In the genomic region with DNA sequence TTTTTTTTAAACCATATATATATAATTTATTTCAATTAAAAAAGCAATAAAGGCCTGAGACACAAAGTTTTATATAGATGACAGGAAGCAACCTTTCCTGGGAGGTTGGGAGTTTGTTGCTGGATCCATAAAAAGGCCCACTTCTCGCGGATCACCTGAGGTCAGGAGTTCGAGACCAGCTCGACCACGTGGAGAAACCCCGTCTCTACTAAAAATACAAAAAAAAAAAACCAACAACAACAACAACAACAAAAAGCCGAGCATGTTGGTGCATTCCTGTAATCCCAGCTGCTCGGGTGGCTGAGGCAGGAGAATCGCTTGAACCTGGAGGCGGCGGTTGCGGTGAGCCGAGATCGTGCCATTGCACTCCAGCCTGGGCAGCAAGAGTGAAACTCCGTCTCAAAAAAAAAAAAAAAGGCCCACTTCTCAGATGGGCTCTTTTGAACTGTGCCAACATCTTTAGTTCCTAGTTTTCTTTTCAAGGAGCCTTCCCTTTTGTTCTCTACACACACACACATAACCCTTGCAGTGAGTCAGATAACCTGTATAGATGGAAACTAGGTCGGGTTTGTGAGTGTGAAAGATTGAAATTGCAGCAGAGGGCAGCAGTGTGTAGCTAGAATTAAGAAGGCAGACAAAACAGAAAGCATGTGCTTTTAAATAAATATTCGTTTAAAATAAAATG, we compare ENCODE assay signal across 8 cellular contexts. TPM values are rescaled to one million over a fixed set of nuclear protein-coding genes. Genes with fewer than 3 reads are reported as not detected.
A peak's percentile ranks its signal among the peaks of the same experiment; 100 is the strongest.
DNase-seq lines count a peak whose midpoint lies in the region; ATAC-seq and TF ChIP-seq lines count a peak whose summit lies in the region.

No MANE protein-coding gene starts in this region.

- H4K8ac ChIP-seq in neuronal stem cell (ENCODE audit: low read depth, low read length): no peak overlapping the region

- H3K4me1 ChIP-seq in Caco-2 (peaks cover 13% of the 10 kb centered on the region), HUES48 (ENCODE audit: control insufficient read depth, insufficient read depth, low read length) (peaks cover 8% of the 10 kb centered on the region; the same call in 1 of the 2 replicates), neuronal stem cell (ENCODE audit: control insufficient read depth in 2 of 2, insufficient read depth in 1 of 2, low read depth in 1 of 2, low read length in 2 of 2) (peaks cover 4 to 6% of the 10 kb centered on the region in 2 donors)

- no peak overlapping the region for H2BK12ac ChIP-seq in neuronal stem cell (ENCODE audit: low read length)

- H3K27me3 Mint-ChIP-seq in Caco-2 (ENCODE audit: insufficient read depth, unreplicated experiment): no peaks in the 10 kb centered on the region
- H3K27me3 Mint-ChIP-seq in activated T-cell treated with anti-CD3 and anti-CD28 coated beads, Interleukin-2, amount 50 U/mL, for 4 hours (ENCODE audit: low read depth): no peaks in the 10 kb centered on the region

- H3K36me3 ChIP-seq in Caco-2 (ENCODE audit: control insufficient read depth, insufficient read depth, low read length) (peaks cover 4% of the 10 kb centered on the region), HUES48 (ENCODE audit: control insufficient read depth, insufficient read depth, low read length) (peaks cover 25% of the 10 kb centered on the region), neuronal stem cell (replicated peaks in 1 of 2; ENCODE audit: control insufficient read depth in 2 of 2, insufficient read depth in 2 of 2, low read length in 2 of 2) (peaks cover 8 to 27% of the 10 kb centered on the region in 2 donors)

- peaks cover 46% of the 10 kb centered on the region for H3K36me3 Mint-ChIP-seq in Caco-2 (ENCODE audit: insufficient read depth, unreplicated experiment)
- peaks cover 25% of the 10 kb centered on the region for H3K36me3 Mint-ChIP-seq in activated T-cell treated with anti-CD3 and anti-CD28 coated beads, Interleukin-2, amount 50 U/mL, for 4 hours (ENCODE audit: insufficient read depth)

- H2BK5ac ChIP-seq in neuronal stem cell (ENCODE audit: low read length): no peak overlapping the region

- peak overlapping the region; percentile 29; the same call in 1 of the 2 replicates for H3K9ac ChIP-seq in HUES48 (ENCODE audit: low read depth, low read length)
- H3K9ac ChIP-seq in neuronal stem cell (ENCODE audit: low read depth, low read length, poor library complexity): no peak overlapping the region

- no peak overlapping the region for H2AK5ac ChIP-seq in neuronal stem cell (ENCODE audit: low read depth, low read length)

- H3K79me1 ChIP-seq in neuronal stem cell (ENCODE audit: low read depth, low read length): peaks cover 1% of the 10 kb centered on the region

- H3K4ac ChIP-seq in neuronal stem cell (ENCODE audit: low read length): no peak overlapping the region

- BruUV-seq in Caco-2 (replicated peaks; lab: Mats Ljungman, UMichigan): no TSS peak

- H2BK15ac ChIP-seq in neuronal stem cell (ENCODE audit: low read length): no peak overlapping the region

- CTCF ChIA-PET in Caco-2 (lab: Charles Lee): interaction anchor here (0.7 to 2.0 kb wide), 9 partner anchors 50 to 940 kb away, joined by 3 to 12 read pairs (median 5); a partner anchor contains a TSS

- no peak overlapping the region for H3K23ac ChIP-seq in neuronal stem cell (ENCODE audit: low read depth, low read length, poor library complexity)

- no peak overlapping the region for H3K4me2 ChIP-seq in neuronal stem cell (ENCODE audit: insufficient read depth, low read length, poor library complexity, severe bottlenecking)

- H2BK120ac ChIP-seq in neuronal stem cell (ENCODE audit: low read depth, low read length): no peak overlapping the region

- H3K4me3 ChIP-seq in Caco-2 (ENCODE audit: low read depth, low read length): peak overlapping the region; percentile 94
- H3K4me3 ChIP-seq in HUES48 (ENCODE audit: low read depth, low read length): no peak overlapping the region; the same call in 1 of the 2 replicates
- no peak overlapping the region for H3K4me3 ChIP-seq in fibroblast of the aortic adventitia (ENCODE audit: low read depth, low read length)
- H3K4me3 ChIP-seq in neuronal stem cell (ENCODE audit: low read length in 2 of 2): no peak overlapping the region

- H3K27me3 ChIP-seq in Caco-2 (replicated peaks; ENCODE audit: control insufficient read depth, insufficient read depth, low read length) (no peaks in the 10 kb centered on the region), HUES48 (ENCODE audit: control insufficient read depth, insufficient read depth, low read length) (no peaks in the 10 kb centered on the region), neuronal stem cell (ENCODE audit: control insufficient read depth in 3 of 3, insufficient read depth in 3 of 3, low read depth in 1 of 3, low read length in 3 of 3) (no peaks in the 10 kb centered on the region)

- DNase-seq in Caco-2 (peak; percentile 68 to 72), NOMO-1 treated with dmso at 0.1 percent for 144 hours (lab: John Stamatoyannopoulos, UW; ENCODE audit: unreplicated experiment) (peak; percentile 86), fibroblast of the aortic adventitia (ENCODE audit: low read depth) (peak; percentile 93), neuronal stem cell (ENCODE audit: low spot score) (peak; percentile 50)
- DNase-seq in activated T-cell treated with anti-CD3 and anti-CD28 coated beads, Interleukin-2, amount 50 U/mL, for 4 hours: peak; percentile 32

- no peak overlapping the region for H3K14ac ChIP-seq in neuronal stem cell (ENCODE audit: low read length)

- no peaks in the 10 kb centered on the region for H3K9me3 ChIP-seq in Caco-2
- no peaks in the 10 kb centered on the region for H3K9me3 ChIP-seq in HUES48 (ENCODE audit: control insufficient read depth, insufficient read depth, low read length)
- H3K9me3 ChIP-seq in neuronal stem cell (replicated peaks in 1 of 2; ENCODE audit: control insufficient read depth in 2 of 2, insufficient read depth in 1 of 2, low read depth in 1 of 2, low read length in 2 of 2): no peaks in the 10 kb centered on the region

- H3K18ac ChIP-seq in neuronal stem cell (ENCODE audit: low read length): no peak overlapping the region

- WGBS in neuronal stem cell (ENCODE audit: extremely low coverage in 2 of 2, insufficient read length in 2 of 2, insufficient replicate concordance in 1 of 2), 2 donors: no CpG with 5 or more reads among the region's 17 CpGs

- no peaks in the 10 kb centered on the region for H3K4me1 Mint-ChIP-seq in Caco-2 (ENCODE audit: low read depth, unreplicated experiment)
- H3K4me1 Mint-ChIP-seq in activated T-cell treated with anti-CD3 and anti-CD28 coated beads, Interleukin-2, amount 50 U/mL, for 4 hours (ENCODE audit: low read depth): peaks cover 49% of the 10 kb centered on the region

- peak overlapping the region; percentile 58 for H2AFZ ChIP-seq in neuronal stem cell (ENCODE audit: low read length)

- no peak overlapping the region for H4K91ac ChIP-seq in neuronal stem cell (ENCODE audit: low read depth, low read length, poor library complexity)

- POLR2A ChIA-PET in Caco-2 (lab: Charles Lee): interaction anchor here (0.6 to 1.5 kb wide), 5 partner anchors 98 to 613 kb away, joined by 3 to 6 read pairs (median 3); a partner anchor contains a TSS

- H3K27ac ChIP-seq in HUES48 (ENCODE audit: low read depth, low read length) (peak overlapping the region; percentile 97), neuronal stem cell (replicated peaks; ENCODE audit: low read length) (peak overlapping the region; percentile 17)

- TF ChIP-seq CTCF in Caco-2 (IDR thresholded peaks at IDR 0.05; ENCODE audit: insufficient read depth in 1 of 2, low read depth in 1 of 2, low read length in 1 of 2, severe bottlenecking in 1 of 2, unreplicated experiment in 1 of 2) (peak; percentile 56 to 64), fibroblast of the aortic adventitia (IDR thresholded peaks at IDR 0.05; ENCODE audit: insufficient read depth, low read length) (peak; percentile 67)

- H3K27ac Mint-ChIP-seq in Caco-2 (ENCODE audit: unreplicated experiment): peak overlapping the region; percentile 90

- peak overlapping the region; percentile 91 for H3K4me3 Mint-ChIP-seq in Caco-2 (ENCODE audit: unreplicated experiment)
- peak overlapping the region; percentile 94 for H3K4me3 Mint-ChIP-seq in activated T-cell treated with anti-CD3 and anti-CD28 coated beads, Interleukin-2, amount 50 U/mL, for 4 hours

- H3K9me3 Mint-ChIP-seq in Caco-2 (ENCODE audit: unreplicated experiment): no peaks in the 10 kb centered on the region
- no peaks in the 10 kb centered on the region for H3K9me3 Mint-ChIP-seq in activated T-cell treated with anti-CD3 and anti-CD28 coated beads, Interleukin-2, amount 50 U/mL, for 4 hours

- intact Hi-C loops in Caco-2 (cut with micrococcal nuclease; ENCODE audit: unreplicated experiment): loop anchor here (1.0 to 10.0 kb wide), 7 partner anchors 195 to 609 kb away; a partner anchor contains a TSS

- ATAC-seq in GM19468 (IDR thresholded peaks at IDR 0.05; ENCODE audit: extremely low read depth, unreplicated experiment): peak; percentile 31
- ATAC-seq in activated T-cell treated with anti-CD3 and anti-CD28 coated beads, Interleukin-2, amount 50 U/mL, for 4 hours: peak; percentile 50 to 59
- no peak for ATAC-seq in HG02884 (IDR thresholded peaks at IDR 0.05; ENCODE audit: unreplicated experiment)

RNA-seq across cellular contexts. Expression of a gene that starts 1.2 kb away (rescaled TPM):
- total RNA-seq in Caco-2 (2022): 51.6 and 52.4 TPM in 2 replicates
- 10 to 100 TPM; 54.7 to 56.6 (median 55.4) TPM for total RNA-seq in activated T-cell treated with anti-CD3 and anti-CD28 coated beads, Interleukin-2, amount 50 U/mL, for 4 hours
- 8.9 and 27.5 TPM in 2 replicates for total RNA-seq in fibroblast of the aortic adventitia (ENCODE audit: low replicate concordance)
- polyA plus RNA-seq in neuronal stem cell (2013, experiment 1 of 2): 35.7 TPM
- polyA plus RNA-seq in neuronal stem cell (2013, experiment 2 of 2): 37.9 TPM

Comparison
In these comparisons a context has a peak if more than half of its experiments do, and no peak if none do; other contexts are left out.
1. DNase-seq: peak in every context shown above with its lines; median percentile 93 in fibroblast of the aortic adventitia; 86 in NOMO-1 treated with dmso at 0.1 percent for 144 hours; 70 in Caco-2; 50 in neuronal stem cell; 32 in activated T-cell treated with anti-CD3 and anti-CD28 coated beads, Interleukin-2, amount 50 U/mL, for 4 hours.